Comparison of ENCODE assay signal across 15 cellular contexts in the genomic region with DNA sequence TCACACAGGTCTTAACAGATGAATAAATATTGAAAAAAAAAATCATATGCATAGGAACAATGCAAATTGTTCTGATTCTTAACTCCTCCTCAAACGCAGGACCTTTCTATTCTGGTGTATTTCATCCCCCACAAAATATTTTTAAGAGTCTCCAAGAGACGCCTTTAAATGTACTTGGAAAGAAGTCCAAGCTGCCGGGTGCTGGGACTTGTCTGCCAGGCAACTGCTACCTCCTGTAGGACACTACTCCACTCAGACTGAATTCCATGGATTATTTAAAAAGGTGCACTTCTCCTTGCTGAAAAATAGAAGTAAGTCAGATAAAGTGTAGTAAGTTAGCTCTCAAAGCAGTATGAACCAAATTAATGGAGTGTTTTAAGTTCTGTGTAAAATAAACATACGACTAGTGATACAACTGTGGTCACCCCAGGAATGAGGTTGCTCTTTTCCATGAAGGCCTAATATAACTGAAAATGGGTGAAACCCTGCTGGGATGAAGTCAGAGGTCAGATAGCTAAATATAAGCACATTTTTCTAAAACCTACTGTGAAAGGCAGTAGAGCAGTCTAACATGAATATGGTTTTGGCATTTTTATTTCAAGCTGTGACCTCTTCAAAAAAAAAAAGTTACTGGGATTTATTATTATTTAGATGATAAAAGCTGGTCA.
DNase-seq lines count a peak whose midpoint lies in the region; ATAC-seq and TF ChIP-seq lines count a peak whose summit lies in the region.
"Had no signal": no experiment of that assay in that cellular context is flagged by ENCODE, and none has a peak within 500 bp of the region (broad histone marks: within the 10 kb centered on the region; RNA-seq: fewer than 3 reads in every experiment).

No MANE protein-coding gene starts in this region.

- H3K4me1 ChIP-seq in HEK293 (ENCODE audit: control insufficient read depth, insufficient read depth, low read length) (no peaks in the 10 kb centered on the region), rectal smooth muscle tissue (ENCODE audit: control insufficient read depth, insufficient read depth, low read length) (peaks cover 2% of the 10 kb centered on the region)

- no peak overlapping the region for H3K4me3 Mint-ChIP-seq in activated T-cell treated with anti-CD3 and anti-CD28 coated beads, Interleukin-2, amount 50 U/mL, for 72 hours
- H3K4me3 Mint-ChIP-seq: CD4-positive, alpha-beta T cell had no signal

- no peak overlapping the region for H3K27ac Mint-ChIP-seq in activated T-cell treated with anti-CD3 and anti-CD28 coated beads, Interleukin-2, amount 50 U/mL, for 72 hours
- H3K27ac Mint-ChIP-seq: CD4-positive, alpha-beta T cell had no signal

- H3K36me3 Mint-ChIP-seq in activated T-cell treated with anti-CD3 and anti-CD28 coated beads, Interleukin-2, amount 50 U/mL, for 72 hours (ENCODE audit: insufficient read depth in 2 of 2): peaks cover 0 to 1% of the 10 kb centered on the region in 2 donors

- DNase-seq in AG09309 (ENCODE audit: low read depth) (peak; percentile 18), coronary artery (ENCODE audit: low spot score) (no peak), NCI-H226 (no peak), cerebellar nuclear complex (lab: John Stamatoyannopoulos, UW) (no peak)
- DNase-seq in activated T-cell treated with anti-CD3 and anti-CD28 coated beads, Interleukin-2, amount 50 U/mL, for 72 hours: no peak
- DNase-seq: CD4-positive, alpha-beta T cell; NCI-H1092 treated with DMSO at 0.1 percent for 48 hours; NCI-H1694; SHP77 had no signal

- ATAC-seq in GM19397 (IDR thresholded peaks at IDR 0.05; ENCODE audit: unreplicated experiment): no peak
- no peak for ATAC-seq in activated T-cell treated with anti-CD3 and anti-CD28 coated beads, Interleukin-2, amount 50 U/mL, for 72 hours (replicated peaks in 1 of 2)
- ATAC-seq: HepG2, Panc1 had no signal

- H3K27me3 Mint-ChIP-seq in activated T-cell treated with anti-CD3 and anti-CD28 coated beads, Interleukin-2, amount 50 U/mL, for 72 hours (ENCODE audit: low read depth): no peaks in the 10 kb centered on the region
- H3K27me3 Mint-ChIP-seq: CD4-positive, alpha-beta T cell had no signal

- H3K9me3 ChIP-seq in HEK293 (ENCODE audit: control insufficient read depth, insufficient read depth, low read depth, low read length): no peaks in the 10 kb centered on the region

- H3K27ac ChIP-seq in HEK293 (ENCODE audit: extremely low read depth, low read depth, low read length) (no peak overlapping the region), coronary artery (peak overlapping the region; percentile 3 to 54), rectal smooth muscle tissue (ENCODE audit: low read depth, low read length) (peak overlapping the region; percentile 56)
- H3K27ac ChIP-seq: KMS-11 had no signal

- no peaks in the 10 kb centered on the region for H3K27me3 ChIP-seq in rectal smooth muscle tissue (ENCODE audit: control insufficient read depth, insufficient read depth, low read length)

- POLR2A ChIA-PET in HEK293 (lab: Yijun Ruan, JAX): no interaction called here

- H3K36me3 ChIP-seq in HEK293 (ENCODE audit: control insufficient read depth in 2 of 2, insufficient read depth in 1 of 2, low read length in 2 of 2): no peaks in the 10 kb centered on the region
- no peaks in the 10 kb centered on the region for H3K36me3 ChIP-seq in rectal smooth muscle tissue (ENCODE audit: control insufficient read depth, insufficient read depth, low read length)

- no peak overlapping the region for H3K9ac ChIP-seq in rectal smooth muscle tissue (ENCODE audit: low read length)
- H3K9ac ChIP-seq: KMS-11 had no signal

- CTCF ChIA-PET in HEK293 (lab: Yijun Ruan, JAX): no interaction called here

- no peaks in the 10 kb centered on the region for H3K4me1 Mint-ChIP-seq in activated T-cell treated with anti-CD3 and anti-CD28 coated beads, Interleukin-2, amount 50 U/mL, for 72 hours (ENCODE audit: low read depth)

- peaks cover 1 to 7% of the 10 kb centered on the region in 2 donors for H3K9me3 Mint-ChIP-seq in activated T-cell treated with anti-CD3 and anti-CD28 coated beads, Interleukin-2, amount 50 U/mL, for 72 hours

- no peak overlapping the region for H3K4me3 ChIP-seq in AG09309 (ENCODE audit: control insufficient read depth, low read depth, low read length)
- H3K4me3 ChIP-seq in HEK293 (ENCODE audit: low read depth, low read length): no peak overlapping the region
- H3K4me3 ChIP-seq in coronary artery: no peak overlapping the region
- no peak overlapping the region for H3K4me3 ChIP-seq in rectal smooth muscle tissue (ENCODE audit: low read length)

- TF ChIP-seq CTCF in AG09309 (IDR thresholded peaks at IDR 0.05; ENCODE audit: control insufficient read depth, insufficient read depth, low read depth, low read length, missing control alignments) (no peak), HEK293 (tag by site-specific recombination; IDR thresholded peaks at IDR 0.05) (no peak), coronary artery (IDR thresholded peaks at IDR 0.05) (no peak)

TF ChIP-seq in HEK293, 187 proteins besides CTCF, POLR2A, EP300 and RAD21:
- no peak for TF ChIP-seq ZNF350 (tag by site-specific recombination; IDR thresholded peaks at IDR 0.05)
- 0 out of 2 replicates have a peak, but pooled peaks have one; percentile 9 for TF ChIP-seq FEZF1 (tag by site-specific recombination; IDR thresholded peaks at IDR 0.05)
TF ChIP-seq in HEK293: peak in this region for 1.
